8 cellular contexts compared by ENCODE assay signal in the genomic region with DNA sequence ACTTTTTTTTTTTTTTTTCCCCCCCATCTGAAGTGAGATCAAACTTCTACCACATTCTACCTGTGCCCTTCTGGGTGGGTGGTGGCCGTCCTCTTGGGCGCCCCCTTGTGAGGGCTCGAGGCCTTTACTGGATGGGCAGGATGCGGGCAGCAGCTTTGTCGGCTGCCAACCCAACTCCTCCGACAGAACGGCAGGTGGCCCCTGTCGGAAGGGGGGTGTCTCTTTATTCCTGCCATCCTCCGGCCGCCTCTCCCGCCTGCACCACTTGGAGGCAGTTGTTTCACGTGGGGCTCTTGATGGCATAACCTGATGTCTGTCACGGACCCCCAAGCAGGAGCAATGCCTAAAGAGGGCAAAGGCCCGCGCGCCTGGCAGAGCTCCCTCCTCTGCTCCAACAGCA. TPM values are rescaled to one million over a fixed set of nuclear protein-coding genes. Genes with fewer than 3 reads are reported as not detected.
DNase-seq lines count a peak whose midpoint lies in the region; ATAC-seq and TF ChIP-seq lines count a peak whose summit lies in the region.

No MANE protein-coding gene starts in this region.

- H4K8ac ChIP-seq in IMR-90 (ENCODE audit: low read depth in 2 of 2, low read length in 2 of 2): no peak overlapping the region

- no peak overlapping the region for H4K5ac ChIP-seq in IMR-90 (ENCODE audit: low read depth, low read length)

- no peak overlapping the region for H3K23ac ChIP-seq in IMR-90 (ENCODE audit: low read depth, low read length)

- H3K36me3 ChIP-seq in IMR-90 (ENCODE audit: control insufficient read depth, insufficient read depth, low read length): peaks cover 30% of the 10 kb centered on the region

- dilution Hi-C loops in IMR-90 (cut with HindIII; ENCODE audit: low sequenced_read_pairs, unreplicated experiment): no loop called here

- peaks cover 18% of the 10 kb centered on the region for H3K9me1 ChIP-seq in IMR-90 (ENCODE audit: insufficient read depth, low read length)

- H2AK5ac ChIP-seq in IMR-90 (ENCODE audit: low read depth, low read length): no peak overlapping the region

- 93% methylated on average over 10 of the region's 16 CpGs; no CpG with 5 or more reads in 1 of the 2 experiments for WGBS in IMR-90 (ENCODE audit: extremely low coverage in 2 of 2, insufficient read length in 1 of 2), 2 experiments

- peaks cover 59% of the 10 kb centered on the region for H3K4me1 Mint-ChIP-seq in CD4-positive, alpha-beta T cell (ENCODE audit: low read depth)

- H3K27me3 Mint-ChIP-seq in CD4-positive, alpha-beta T cell: no peaks in the 10 kb centered on the region

- H3K79me1 ChIP-seq in IMR-90 (ENCODE audit: low read depth in 1 of 2, low read length in 2 of 2): peaks cover 5 to 34% of the 10 kb centered on the region in 2 experiments

- peak; percentile 69 for TF ChIP-seq CTCF in CD4-positive, alpha-beta T cell (IDR thresholded peaks at IDR 0.05)
- peak; percentile 29; the same call in 1 of the 2 replicates for TF ChIP-seq CTCF in IMR-90 (conservative IDR thresholded peaks at IDR 0.05; ENCODE audit: low read depth, low read length)
- peak; percentile 51 for TF ChIP-seq CTCF in choroid plexus epithelial cell (conservative IDR thresholded peaks at IDR 0.05; ENCODE audit: low read depth, low read length)
- peak; percentile 68 for TF ChIP-seq CTCF in retinal pigment epithelial cell (conservative IDR thresholded peaks at IDR 0.05; ENCODE audit: low read depth, low read length)

- no peak overlapping the region for H4K91ac ChIP-seq in IMR-90 (ENCODE audit: insufficient read depth, low read depth, low read length)

- POLR2A ChIA-PET in CD4-positive, alpha-beta T cell (lab: Charles Lee): interaction anchor here (1.2 to 2.3 kb wide), 2 partner anchors 9 to 20 kb away, joined by 6 to 12 read pairs; no protein-coding TSS in a partner anchor
- POLR2A ChIA-PET in IMR-90 (lab: Charles Lee; ENCODE audit: unreplicated experiment): no interaction called here

- no peak overlapping the region for H3K4me3 ChIP-seq in IMR-90 (ENCODE audit: insufficient read depth, low read depth, low read length)
- H3K4me3 ChIP-seq in choroid plexus epithelial cell (ENCODE audit: low read depth, low read length): no peak overlapping the region
- H3K4me3 ChIP-seq in retinal pigment epithelial cell (ENCODE audit: low read length): no peak overlapping the region

- H3K36me3 Mint-ChIP-seq in CD4-positive, alpha-beta T cell (ENCODE audit: low read depth): no peaks in the 10 kb centered on the region

- no peak overlapping the region for H3K56ac ChIP-seq in IMR-90 (ENCODE audit: extremely low read depth, insufficient read depth, low read length)

- H3K27ac Mint-ChIP-seq in CD4-positive, alpha-beta T cell: peak overlapping the region; percentile 67

- no peaks in the 10 kb centered on the region for H3K9me3 Mint-ChIP-seq in CD4-positive, alpha-beta T cell

- H3K4me2 ChIP-seq in IMR-90 (ENCODE audit: low read depth, low read length): no peak overlapping the region

- peak; percentile 36 to 71 (median 62) for DNase-seq in CD4-positive, alpha-beta T cell
- no peak for DNase-seq in IMR-90
- DNase-seq in activated CD4-positive, alpha-beta T cell treated with anti-CD3 and anti-CD28 coated beads for 24 hours (ENCODE audit: low read depth in 2 of 2): peak; percentile 52
- no peak for DNase-seq in choroid plexus epithelial cell (ENCODE audit: low read depth)
- no peak for DNase-seq in retinal pigment epithelial cell (ENCODE audit: low read depth)
- DNase-seq in foreskin melanocyte: no peak
- no peak for DNase-seq in HCEC 1CT
- DNase-seq in Kasumi-1 (lab: John Stamatoyannopoulos, UW): no peak

- CTCF ChIA-PET in CD4-positive, alpha-beta T cell (lab: Charles Lee): interaction anchor here (0.7 to 2.0 kb wide), 12 partner anchors 9 to 997 kb away, joined by 3 to 24 read pairs (median 3); no protein-coding TSS in a partner anchor
- CTCF ChIA-PET in IMR-90 (lab: Yijun Ruan, JAX): interaction anchor here (0.6 to 1.1 kb wide), 4 partner anchors 9 to 102 kb away, joined by 3 to 5 read pairs (median 5); no protein-coding TSS in a partner anchor

- intact Hi-C loops in CD4-positive, alpha-beta T cell (cut with DNase I, micrococcal nuclease): loop anchor here in 1 of 2 experiments (10.0 kb wide), 1 partner anchor 154 kb away; no protein-coding TSS in a partner anchor
- intact Hi-C loops in IMR-90 (cut with micrococcal nuclease): no loop called here

- no peaks in the 10 kb centered on the region for H3K27me3 ChIP-seq in CD4-positive, alpha-beta T cell (ENCODE audit: control insufficient read depth, insufficient read depth, low read length)
- no peaks in the 10 kb centered on the region for H3K27me3 ChIP-seq in IMR-90 (ENCODE audit: control insufficient read depth, insufficient read depth, low read length)

- in situ Hi-C loops in IMR-90 (cut with MboI; ENCODE audit: low sequenced_read_pairs): no loop called here

- no peak overlapping the region for H3K14ac ChIP-seq in IMR-90 (replicated peaks; ENCODE audit: low read depth, low read length)

- no peak overlapping the region for H2AFZ ChIP-seq in IMR-90 (replicated peaks; ENCODE audit: low read length, poor library complexity)

- H2BK15ac ChIP-seq in IMR-90 (ENCODE audit: low read depth, low read length): no peak overlapping the region

- H3K4ac ChIP-seq in IMR-90 (ENCODE audit: low read depth, low read length): no peak overlapping the region

- no peak overlapping the region for H3K27ac ChIP-seq in CD4-positive, alpha-beta T cell (ENCODE audit: low read depth, low read length)
- no peak overlapping the region for H3K27ac ChIP-seq in IMR-90 (ENCODE audit: insufficient read depth, low read length)

- no peak overlapping the region for H2BK120ac ChIP-seq in IMR-90 (ENCODE audit: low read depth, low read length)

- no peak overlapping the region for H2BK5ac ChIP-seq in IMR-90 (ENCODE audit: low read depth, low read length, poor library complexity, severe bottlenecking)

- BruUV-seq in IMR-90 (replicated peaks; lab: Mats Ljungman, UMichigan): no TSS peak

- H3K4me3 Mint-ChIP-seq in CD4-positive, alpha-beta T cell: no peak overlapping the region

- H2AK9ac ChIP-seq in IMR-90 (replicated peaks; ENCODE audit: low read depth, low read length, poor library complexity): no peak overlapping the region

- no peaks in the 10 kb centered on the region for H3K9me3 ChIP-seq in CD4-positive, alpha-beta T cell (ENCODE audit: control insufficient read depth, low read length)
- no peaks in the 10 kb centered on the region for H3K9me3 ChIP-seq in IMR-90 (ENCODE audit: control insufficient read depth, insufficient read depth, low read length)

- H3K4me1 ChIP-seq in IMR-90 (ENCODE audit: control insufficient read depth, insufficient read depth, low read length): peaks cover 11% of the 10 kb centered on the region; the same call in 1 of the 2 replicates

- no peak overlapping the region for H3K18ac ChIP-seq in IMR-90 (ENCODE audit: low read depth, low read length)

- H3K9ac ChIP-seq in IMR-90 (ENCODE audit: low read depth, low read length): no peak overlapping the region

- H2BK20ac ChIP-seq in IMR-90 (ENCODE audit: low read depth, low read length): no peak overlapping the region

- no peaks in the 10 kb centered on the region for H4K20me1 ChIP-seq in IMR-90 (ENCODE audit: insufficient read depth, low read length)

- peak; percentile 34 for ATAC-seq in CD4-positive, alpha-beta T cell (ENCODE audit: poor library complexity)
- no peak for ATAC-seq in IMR-90 (ENCODE audit: low read depth)

- TF ChIP-seq RAD21 in IMR-90 (IDR thresholded peaks at IDR 0.05; ENCODE audit: low read length): peak; percentile 11; the same call in 1 of the 2 replicates

- TF ChIP-seq POLR2A in IMR-90 (IDR thresholded peaks at IDR 0.05; ENCODE audit: low read depth, low read length): no peak

TF ChIP-seq in IMR-90, 13 proteins besides CTCF, POLR2A, EP300 and RAD21:
- TF ChIP-seq, protein P1, sequence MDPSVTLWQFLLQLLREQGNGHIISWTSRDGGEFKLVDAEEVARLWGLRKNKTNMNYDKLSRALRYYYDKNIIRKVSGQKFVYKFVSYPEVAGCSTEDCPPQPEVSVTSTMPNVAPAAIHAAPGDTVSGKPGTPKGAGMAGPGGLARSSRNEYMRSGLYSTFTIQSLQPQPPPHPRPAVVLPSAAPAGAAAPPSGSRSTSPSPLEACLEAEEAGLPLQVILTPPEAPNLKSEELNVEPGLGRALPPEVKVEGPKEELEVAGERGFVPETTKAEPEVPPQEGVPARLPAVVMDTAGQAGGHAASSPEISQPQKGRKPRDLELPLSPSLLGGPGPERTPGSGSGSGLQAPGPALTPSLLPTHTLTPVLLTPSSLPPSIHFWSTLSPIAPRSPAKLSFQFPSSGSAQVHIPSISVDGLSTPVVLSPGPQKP (IDR thresholded peaks at IDR 0.05; ENCODE audit: borderline replicate concordance, low read depth, low read length): no peak
- TF ChIP-seq MAFK (IDR thresholded peaks at IDR 0.05; ENCODE audit: low read depth, low read length) (no peak), BHLHE40 (IDR thresholded peaks at IDR 0.05; ENCODE audit: low read depth, low read length) (no peak), SMC3 (IDR thresholded peaks at IDR 0.05; ENCODE audit: low read depth, low read length) (peak; percentile 13; the same call in 1 of the 2 replicates)
- TF ChIP-seq, protein P2, sequence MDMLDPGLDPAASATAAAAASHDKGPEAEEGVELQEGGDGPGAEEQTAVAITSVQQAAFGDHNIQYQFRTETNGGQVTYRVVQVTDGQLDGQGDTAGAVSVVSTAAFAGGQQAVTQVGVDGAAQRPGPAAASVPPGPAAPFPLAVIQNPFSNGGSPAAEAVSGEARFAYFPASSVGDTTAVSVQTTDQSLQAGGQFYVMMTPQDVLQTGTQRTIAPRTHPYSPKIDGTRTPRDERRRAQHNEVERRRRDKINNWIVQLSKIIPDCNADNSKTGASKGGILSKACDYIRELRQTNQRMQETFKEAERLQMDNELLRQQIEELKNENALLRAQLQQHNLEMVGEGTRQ (IDR thresholded peaks at IDR 0.05; ENCODE audit: low read depth, low read length): no peak

RNA-seq across cellular contexts. Expression of a gene that starts 31.0 kb away (rescaled TPM):
- total RNA-seq in CD4-positive, alpha-beta T cell: under 1 TPM; 0.25 to 0.36 TPM
- 0.54 and 0.83 TPM in 2 replicates for total RNA-seq in IMR-90 (2012; rRNA removed)
- polyA plus RNA-seq in IMR-90 (2012; rRNA removed): 1.6 and 2.7 TPM in 2 replicates
- 0.93 and 1.5 TPM in 2 replicates for polyA plus RNA-seq in IMR-90 (2012; cell fraction: cytosol; rRNA removed)
- 1.8 and 3.4 TPM in 2 replicates for polyA plus RNA-seq in IMR-90 (2012; cell fraction: nucleus; rRNA removed; ENCODE audit: low replicate concordance)

Comparison
In these comparisons a context has a peak if more than half of its experiments do, and no peak if none do; other contexts are left out.
1. DNase-seq: peak in CD4-positive, alpha-beta T cell (10 of 10) and activated CD4-positive, alpha-beta T cell treated with anti-CD3 and anti-CD28 coated beads for 24 hours (2 of 2); none in IMR-90 (single experiment), choroid plexus epithelial cell (single experiment), retinal pigment epithelial cell (single experiment), foreskin melanocyte (single experiment), HCEC 1CT (single experiment) and Kasumi-1 (0 of 2).
2. Peak in every context shown above with its lines, with median percentiles within 50 percentile points of each other: CTCF ChIP-seq.